ENCODE assay signal across 8 cellular contexts in genomic region chr4:177309525-177310371, GRCh38. TPM values are rescaled to one million over a fixed set of nuclear protein-coding genes. Genes with fewer than 3 reads are reported as not detected.
DNase-seq lines count a peak whose midpoint lies in the region; ATAC-seq, FAIRE-seq and TF ChIP-seq lines count a peak whose summit lies in the region.

A gene with protein sequence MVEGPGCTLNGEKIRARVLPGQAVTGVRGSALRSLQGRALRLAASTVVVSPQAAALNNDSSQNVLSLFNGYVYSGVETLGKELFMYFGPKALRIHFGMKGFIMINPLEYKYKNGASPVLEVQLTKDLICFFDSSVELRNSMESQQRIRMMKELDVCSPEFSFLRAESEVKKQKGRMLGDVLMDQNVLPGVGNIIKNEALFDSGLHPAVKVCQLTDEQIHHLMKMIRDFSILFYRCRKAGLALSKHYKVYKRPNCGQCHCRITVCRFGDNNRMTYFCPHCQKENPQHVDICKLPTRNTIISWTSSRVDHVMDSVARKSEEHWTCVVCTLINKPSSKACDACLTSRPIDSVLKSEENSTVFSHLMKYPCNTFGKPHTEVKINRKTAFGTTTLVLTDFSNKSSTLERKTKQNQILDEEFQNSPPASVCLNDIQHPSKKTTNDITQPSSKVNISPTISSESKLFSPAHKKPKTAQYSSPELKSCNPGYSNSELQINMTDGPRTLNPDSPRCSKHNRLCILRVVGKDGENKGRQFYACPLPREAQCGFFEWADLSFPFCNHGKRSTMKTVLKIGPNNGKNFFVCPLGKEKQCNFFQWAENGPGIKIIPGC (plus strand): TSS chr4:177309874. CDS start chr4:177309954, 80 bp downstream.

- H3K27ac ChIP-seq in DND-41 (ENCODE audit: low read length) (peak within 1 kb of the TSS; percentile 99), KMS-11 (peak within 1 kb of the TSS; percentile 92)

- peak; percentile 71 for ATAC-seq in DND-41 (ENCODE audit: insufficient read depth, low read depth)
- peak; percentile 83 for ATAC-seq in GM21786 (IDR thresholded peaks at IDR 0.05; ENCODE audit: unreplicated experiment)
- ATAC-seq in activated T-cell treated with anti-CD3 and anti-CD28 coated beads, Interleukin-2, amount 50 U/mL, for 72 hours (replicated peaks in 1 of 2) = peak; percentile 84 to 86
- peak; percentile 92 to 96 for ATAC-seq in natural killer cell treated with Interleukin-12 subunit alpha and Interleukin-12 subunit beta and Interleukin-15 and Interleukin-18, amount 100 ng/mL, for 72 hours

- FAIRE-seq in RCC 7860 (lab: Jason Lieb, UNC) = no peak

- peak within 1 kb of the TSS; percentile 95 to 98 for H3K4me3 Mint-ChIP-seq in activated T-cell treated with anti-CD3 and anti-CD28 coated beads, Interleukin-2, amount 50 U/mL, for 72 hours
- H3K4me3 Mint-ChIP-seq in natural killer cell treated with Interleukin-12 subunit alpha and Interleukin-12 subunit beta and Interleukin-15 and Interleukin-18, amount 100 ng/mL, for 72 hours = peak within 1 kb of the TSS; percentile 97

- H3K4me2 ChIP-seq in DND-41 (ENCODE audit: insufficient read depth, low read length) (peak within 1 kb of the TSS; percentile 83), KMS-11 (peak within 1 kb of the TSS; percentile 95)

- peaks cover 2% of the 10 kb centered on the region in 2 donors for H3K36me3 Mint-ChIP-seq in activated T-cell treated with anti-CD3 and anti-CD28 coated beads, Interleukin-2, amount 50 U/mL, for 72 hours (ENCODE audit: insufficient read depth in 2 of 2)
- no peaks in the 10 kb centered on the region for H3K36me3 Mint-ChIP-seq in natural killer cell treated with Interleukin-12 subunit alpha and Interleukin-12 subunit beta and Interleukin-15 and Interleukin-18, amount 100 ng/mL, for 72 hours

- no peaks in the 10 kb centered on the region for H3K9me3 Mint-ChIP-seq in activated T-cell treated with anti-CD3 and anti-CD28 coated beads, Interleukin-2, amount 50 U/mL, for 72 hours
- H3K9me3 Mint-ChIP-seq in natural killer cell treated with Interleukin-12 subunit alpha and Interleukin-12 subunit beta and Interleukin-15 and Interleukin-18, amount 100 ng/mL, for 72 hours = no peaks in the 10 kb centered on the region

- no peaks in the 10 kb centered on the region for H3K9me3 ChIP-seq in DND-41 (ENCODE audit: insufficient read depth, low read length, severe bottlenecking)

- H3K27me3 ChIP-seq in DND-41 (ENCODE audit: insufficient read depth, low read length, poor library complexity) (no peaks in the 10 kb centered on the region), KMS-11 (ENCODE audit: insufficient read depth, low read depth) (no peaks in the 10 kb centered on the region)

- H3K79me2 ChIP-seq in DND-41 (ENCODE audit: insufficient read depth, low read length) (peaks cover 56% of the 10 kb centered on the region), KMS-11 (ENCODE audit: insufficient read depth, low read depth) (peaks cover 45% of the 10 kb centered on the region)

- peaks cover 35% of the 10 kb centered on the region for H3K36me3 ChIP-seq in DND-41 (ENCODE audit: insufficient read depth, low read length)
- H3K36me3 ChIP-seq in KMS-11 (ENCODE audit: insufficient read depth) = no peaks in the 10 kb centered on the region

- H3K4me1 Mint-ChIP-seq in activated T-cell treated with anti-CD3 and anti-CD28 coated beads, Interleukin-2, amount 50 U/mL, for 72 hours (ENCODE audit: low read depth) = peaks cover 52% of the 10 kb centered on the region
- H3K4me1 Mint-ChIP-seq in natural killer cell treated with Interleukin-12 subunit alpha and Interleukin-12 subunit beta and Interleukin-15 and Interleukin-18, amount 100 ng/mL, for 72 hours (ENCODE audit: low read depth in 2 of 2) = peaks cover 7 to 17% of the 10 kb centered on the region in 2 donors

- H3K4me1 ChIP-seq in DND-41 (ENCODE audit: insufficient read depth, low read length) (peaks cover 73% of the 10 kb centered on the region), KMS-11 (ENCODE audit: low read depth, poor library complexity, severe bottlenecking) (peaks cover 69% of the 10 kb centered on the region)

- H2AFZ ChIP-seq in DND-41 (ENCODE audit: low read depth, low read length) (peak within 1 kb of the TSS; percentile 63), KMS-11 (ENCODE audit: low read depth) (peak within 1 kb of the TSS; percentile 82)

- H4K20me1 ChIP-seq in DND-41 (ENCODE audit: insufficient read depth, low read length) (peaks cover 29% of the 10 kb centered on the region), KMS-11 (ENCODE audit: insufficient read depth) (no peaks in the 10 kb centered on the region)

- DNase-seq in DND-41 (peak; percentile 99), RCC 7860 (ENCODE audit: low spot score) (peak; percentile 62), fibroblast of peridontal ligament (ENCODE audit: extremely low read depth) (peak; percentile 88)
- DNase-seq in activated T-cell treated with anti-CD3 and anti-CD28 coated beads, Interleukin-2, amount 50 U/mL, for 72 hours = peak; percentile 91
- DNase-seq in natural killer cell treated with Interleukin-12 subunit alpha and Interleukin-12 subunit beta and Interleukin-15 and Interleukin-18, amount 100 ng/mL, for 72 hours (ENCODE audit: low spot score) = peak; percentile 89
- DNase-seq in stimulated activated naive CD4-positive, alpha-beta T cell treated with Interleukin-2 at 50 U/mL for 16 hours (lab: John Stamatoyannopoulos, UW) = peak; percentile 94

- H3K27me3 Mint-ChIP-seq in activated T-cell treated with anti-CD3 and anti-CD28 coated beads, Interleukin-2, amount 50 U/mL, for 72 hours (ENCODE audit: low read depth) = no peaks in the 10 kb centered on the region
- H3K27me3 Mint-ChIP-seq in natural killer cell treated with Interleukin-12 subunit alpha and Interleukin-12 subunit beta and Interleukin-15 and Interleukin-18, amount 100 ng/mL, for 72 hours = no peaks in the 10 kb centered on the region

- peak within 1 kb of the TSS; percentile 90 for H3K27ac Mint-ChIP-seq in activated T-cell treated with anti-CD3 and anti-CD28 coated beads, Interleukin-2, amount 50 U/mL, for 72 hours
- H3K27ac Mint-ChIP-seq in natural killer cell treated with Interleukin-12 subunit alpha and Interleukin-12 subunit beta and Interleukin-15 and Interleukin-18, amount 100 ng/mL, for 72 hours = peak within 1 kb of the TSS; percentile 24 to 84

- H3K9ac ChIP-seq in DND-41 (ENCODE audit: low read depth, low read length) (peak within 1 kb of the TSS; percentile 92), KMS-11 (peak within 1 kb of the TSS; percentile 88)

- TF ChIP-seq CTCF in DND-41 (IDR thresholded peaks at IDR 0.05; ENCODE audit: borderline replicate concordance, extremely low read depth, low read length, poor library complexity, severe bottlenecking) = no peak
- TF ChIP-seq CTCF in KMS-11 (conservative IDR thresholded peaks at IDR 0.05; ENCODE audit: low read depth, low read length) = no peak

- H3K4me3 ChIP-seq in DND-41 (ENCODE audit: low read depth in 1 of 2, low read length in 2 of 2) = peak within 1 kb of the TSS; percentile 68 to 74
- H3K4me3 ChIP-seq in KMS-11 (IDR thresholded peaks at IDR 0.05; ENCODE audit: insufficient read depth, low read depth, low read length) = no peak within 1 kb of the TSS

RNA-seq across cellular contexts. Expression of the gene that starts here (rescaled TPM):
- total RNA-seq in activated T-cell treated with anti-CD3 and anti-CD28 coated beads, Interleukin-2, amount 50 U/mL, for 72 hours = 10 to 100 TPM; 26.4 to 29.2 TPM
- total RNA-seq in natural killer cell treated with Interleukin-12 subunit alpha and Interleukin-12 subunit beta and Interleukin-15 and Interleukin-18, amount 100 ng/mL, for 72 hours = 10 to 100 TPM in 1 of 2 donors, 1 to 10 TPM in 1; 5.9 to 11.8 TPM
